In the genomic region with DNA sequence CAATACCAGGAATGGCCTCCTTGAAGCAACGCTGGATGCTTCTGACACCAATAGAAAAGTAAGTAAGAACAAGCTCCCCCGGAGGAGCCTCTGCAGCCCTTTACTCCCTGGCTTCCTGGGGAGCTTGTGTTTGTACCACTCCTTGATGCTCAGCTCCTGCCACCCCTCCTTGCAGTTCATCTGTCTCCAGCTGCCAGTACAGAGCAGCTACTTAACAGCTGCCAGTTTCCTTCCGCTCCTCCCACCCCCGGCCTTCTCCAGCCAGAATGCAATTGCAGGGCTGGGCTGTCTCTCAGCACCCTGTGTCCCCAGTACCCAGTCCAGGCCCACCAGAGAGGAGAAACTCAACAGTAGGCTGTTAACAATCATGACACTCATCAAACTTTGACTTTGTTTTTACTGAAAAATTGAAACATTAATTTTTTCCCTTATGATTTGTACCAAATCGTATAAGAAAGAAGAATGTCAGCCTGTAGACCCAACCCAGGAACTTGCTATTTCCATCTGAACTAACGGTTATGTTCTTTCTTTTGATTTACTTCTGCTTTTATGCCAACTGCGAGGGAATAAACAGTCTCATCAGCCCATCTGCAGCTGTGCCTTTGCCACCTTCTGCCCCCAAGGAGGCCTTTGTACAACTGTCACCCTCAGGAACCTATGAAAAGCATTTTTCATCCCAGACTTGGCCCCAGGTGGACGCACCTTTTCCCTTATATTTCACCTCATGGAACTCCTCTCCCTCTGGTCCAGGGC, we compare ENCODE assay signal across 12 cellular contexts.
DNase-seq lines count a peak whose midpoint lies in the region; ATAC-seq and TF ChIP-seq lines count a peak whose summit lies in the region.
"Had no signal": no experiment of that assay in that cellular context is flagged by ENCODE, and none has a peak within 500 bp of the region (broad histone marks: within the 10 kb centered on the region; RNA-seq: fewer than 3 reads in every experiment).

No MANE protein-coding gene starts in this region.

- no peaks in the 10 kb centered on the region for H3K4me1 ChIP-seq in esophagus muscularis mucosa
- H3K4me1 ChIP-seq in trophoblast cell (ENCODE audit: control insufficient read depth in 1 of 2, insufficient read depth in 2 of 2, low read length in 2 of 2), result peaks cover 7 to 10% of the 10 kb centered on the region in 2 experiments

- no peak overlapping the region for H4K12ac ChIP-seq in trophoblast cell (ENCODE audit: low read depth, low read length)

- no peak overlapping the region for H3K9ac ChIP-seq in trophoblast cell (ENCODE audit: low read length)
- H3K9ac ChIP-seq: SK-N-SH had no signal

- H3K23ac ChIP-seq in trophoblast cell (ENCODE audit: low read length), result no peak overlapping the region

- intact Hi-C loops in esophagus muscularis mucosa (cut with DNase I), result no loop called here

- H3K79me1 ChIP-seq in trophoblast cell (ENCODE audit: low read length), result peaks cover 3% of the 10 kb centered on the region

- TF ChIP-seq EP300 in esophagus muscularis mucosa (IDR thresholded peaks at IDR 0.05), result no peak

- H3K4ac ChIP-seq in trophoblast cell (ENCODE audit: low read depth, low read length), result no peak overlapping the region

- H2AK5ac ChIP-seq in trophoblast cell (ENCODE audit: low read length), result peak overlapping the region; percentile 79

- H3K9me3 ChIP-seq in esophagus muscularis mucosa, result no peaks in the 10 kb centered on the region
- no peaks in the 10 kb centered on the region for H3K9me3 ChIP-seq in trophoblast cell (ENCODE audit: insufficient read depth, low read depth, low read length)
- H3K9me3 ChIP-seq: SK-N-SH had no signal

- no peak overlapping the region for H2AFZ ChIP-seq in trophoblast cell (ENCODE audit: insufficient read depth, low read length, poor library complexity)
- H2AFZ ChIP-seq: hepatocyte had no signal

- no peak overlapping the region for H4K91ac ChIP-seq in trophoblast cell (ENCODE audit: low read depth, low read length)

- H2BK120ac ChIP-seq in trophoblast cell (ENCODE audit: insufficient read depth, low read length, poor library complexity), result no peak overlapping the region

- ATAC-seq in GM19463 (IDR thresholded peaks at IDR 0.05; ENCODE audit: unreplicated experiment) (peak; percentile 57), GM21619 (IDR thresholded peaks at IDR 0.05; ENCODE audit: unreplicated experiment) (no peak), HG02884 (IDR thresholded peaks at IDR 0.05; ENCODE audit: unreplicated experiment) (no peak)

- H3K27me3 ChIP-seq in esophagus muscularis mucosa (no peaks in the 10 kb centered on the region), trophoblast cell (ENCODE audit: insufficient read depth, low read length) (no peaks in the 10 kb centered on the region)
- H3K27me3 ChIP-seq: hepatocyte had no signal

- no peak for TF ChIP-seq POLR2A in esophagus muscularis mucosa (IDR thresholded peaks at IDR 0.05; ENCODE audit: low read depth)

- H3K79me2 ChIP-seq in trophoblast cell (ENCODE audit: control insufficient read depth, insufficient read depth, low read length, poor library complexity), result no peaks in the 10 kb centered on the region
- H3K79me2 ChIP-seq: hepatocyte had no signal

- no peak overlapping the region for H3K4me2 ChIP-seq in trophoblast cell (ENCODE audit: low read length)
- H3K4me2 ChIP-seq: hepatocyte, SK-N-SH had no signal

- H3K4me3 ChIP-seq in esophagus muscularis mucosa (no peak overlapping the region), trophoblast cell (ENCODE audit: low read depth, low read length) (no peak overlapping the region)
- H3K4me3 ChIP-seq: hepatocyte had no signal

- WGBS in esophagus muscularis mucosa, result 50% methylated on average over 8 of the region's 8 CpGs
- no CpG with 5 or more reads among the region's 8 CpGs for WGBS in trophoblast cell (ENCODE audit: extremely low coverage, insufficient coverage, insufficient read length)

- peak overlapping the region; percentile 30 for H2BK12ac ChIP-seq in trophoblast cell (ENCODE audit: low read length)

- no peak overlapping the region for H2BK5ac ChIP-seq in trophoblast cell (ENCODE audit: low read depth, low read length, poor library complexity)

- H3K36me3 ChIP-seq in esophagus muscularis mucosa, result no peaks in the 10 kb centered on the region
- H3K36me3 ChIP-seq in trophoblast cell (ENCODE audit: control insufficient read depth in 1 of 2, insufficient read depth in 2 of 2, low read length in 2 of 2), result no peaks in the 10 kb centered on the region

- no peak overlapping the region for H3K14ac ChIP-seq in trophoblast cell (ENCODE audit: low read length)

- H3K18ac ChIP-seq in trophoblast cell (ENCODE audit: low read length), result no peak overlapping the region

- TF ChIP-seq CTCF in esophagus muscularis mucosa (IDR thresholded peaks at IDR 0.05), result no peak

- DNase-seq in NCI-H2227 treated with DMSO at 0.1 percent for 48 hours (lab: John Stamatoyannopoulos, UW) (peak; percentile 27), esophagus muscularis mucosa (ENCODE audit: extremely low spot score) (peak; percentile 86), trophoblast cell (no peak), SHP77 (lab: John Stamatoyannopoulos, UW) (no peak)
- DNase-seq: activated effector memory CD4-positive, alpha-beta T cell treated with anti-CD3 and anti-CD28 coated beads, Interleukin-2, amount 50 U/mL, for 16 hours; endodermal cell; SK-N-SH; stimulated activated CD4-positive, alpha-beta T cell treated with anti-CD3 and anti-CD28 coated beads, Interleukin-2, amount 100 ng/mL, for 48 hours had no signal

- no peak overlapping the region for H4K8ac ChIP-seq in trophoblast cell (ENCODE audit: low read depth, low read length)

- H3K27ac ChIP-seq in esophagus muscularis mucosa (replicated peaks in 1 of 4) (no peak overlapping the region), trophoblast cell (ENCODE audit: low read depth, low read length) (no peak overlapping the region)

Comparison
In these comparisons a context has a peak if more than half of its experiments do, and no peak if none do; other contexts are left out.
1. DNase-seq: peak in NCI-H2227 treated with DMSO at 0.1 percent for 48 hours (single experiment) and esophagus muscularis mucosa (single experiment); none in trophoblast cell (0 of 2) and SHP77 (0 of 2).